ENCODE assay signal across 7 cellular contexts in the genomic region with DNA sequence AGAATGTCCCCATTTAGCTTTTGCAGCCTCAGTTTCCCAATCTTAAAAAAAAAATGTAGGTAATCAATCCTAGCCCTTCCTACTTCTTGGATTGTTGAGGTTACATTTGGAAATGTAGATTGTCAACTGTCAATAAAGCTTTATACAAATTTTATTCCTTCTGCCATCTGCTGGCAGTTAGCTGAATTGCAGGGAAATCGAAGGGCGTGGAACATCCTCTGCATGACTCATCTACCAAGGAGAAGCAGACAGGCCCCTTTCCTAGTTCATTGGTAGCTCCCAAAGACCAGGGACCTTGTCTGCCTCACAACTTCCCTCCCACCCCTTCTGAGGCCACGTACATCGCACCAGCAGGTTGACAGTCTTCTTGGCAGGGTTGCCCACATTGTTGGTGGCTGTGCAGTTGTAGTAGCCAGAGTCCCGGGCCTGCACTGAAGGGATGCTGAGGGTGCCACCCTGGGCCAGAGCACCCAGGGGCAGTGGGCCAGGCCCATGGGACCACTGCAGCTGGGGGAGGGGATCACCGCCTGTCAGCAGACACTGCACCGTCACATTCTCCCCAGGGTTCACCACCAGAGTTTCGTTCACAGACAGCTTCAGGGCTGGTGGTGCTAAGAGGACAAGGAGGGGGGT. TPM values are rescaled to one million over a fixed set of nuclear protein-coding genes. Genes with fewer than 3 reads are reported as not detected.
DNase-seq lines count a peak whose midpoint lies in the region; ATAC-seq and TF ChIP-seq lines count a peak whose summit lies in the region.

No MANE protein-coding gene starts in this region.

- DNase-seq in GM12864 (ENCODE audit: low read depth) (peak; percentile 27), MG63 (peak; percentile 34), germinal center (ENCODE audit: low spot score) (peak; percentile 73), T-helper 17 cell (no peak)
- DNase-seq in activated CD4-positive, alpha-beta memory T cell treated with anti-CD3 and anti-CD28 coated beads, Interleukin-2, amount 10 ng/mL, durations not matched to agents 7 days and 5 days = peak; percentile 64
- peak; percentile 34 to 63 for DNase-seq in stimulated activated CD4-positive, alpha-beta T cell treated with anti-CD3 and anti-CD28 coated beads, Interleukin-4, amount 100 ng/mL, for 4 hours

- TF ChIP-seq CTCF in GM12864 (IDR thresholded peaks at IDR 0.05; ENCODE audit: low read depth, low read length, missing control alignments) = peak; percentile 83

- H3K36me3 ChIP-seq in MG63 = no peaks in the 10 kb centered on the region; the same call in 1 of the 2 replicates

- no peak for ATAC-seq in GM21367 (IDR thresholded peaks at IDR 0.05; ENCODE audit: unreplicated experiment)
- no peak for ATAC-seq in T-helper 17 cell

- POLR2A ChIA-PET in activated CD4-positive, alpha-beta memory T cell treated with anti-CD3 and anti-CD28 coated beads, Interleukin-2, amount 10 ng/mL, durations not matched to agents 7 days and 5 days (lab: Charles Lee) = interaction anchor here (0.7 to 1.2 kb wide), 3 partner anchors 12 to 140 kb away, joined by 3 read pairs; no protein-coding TSS in a partner anchor

- peaks cover 7% of the 10 kb centered on the region for H3K9me3 Mint-ChIP-seq in activated CD4-positive, alpha-beta memory T cell treated with anti-CD3 and anti-CD28 coated beads, Interleukin-2, amount 10 ng/mL, durations not matched to agents 7 days and 5 days

- H3K27me3 Mint-ChIP-seq in activated CD4-positive, alpha-beta memory T cell treated with anti-CD3 and anti-CD28 coated beads, Interleukin-2, amount 10 ng/mL, durations not matched to agents 7 days and 5 days = no peaks in the 10 kb centered on the region
- peaks cover 4% of the 10 kb centered on the region for H3K27me3 Mint-ChIP-seq in T-helper 17 cell

- H3K9me3 ChIP-seq in MG63 (peaks cover 8% of the 10 kb centered on the region), T-helper 17 cell (ENCODE audit: control insufficient read depth, low read length, poor library complexity, severe bottlenecking) (no peaks in the 10 kb centered on the region)

- H3K36me3 Mint-ChIP-seq in activated CD4-positive, alpha-beta memory T cell treated with anti-CD3 and anti-CD28 coated beads, Interleukin-2, amount 10 ng/mL, durations not matched to agents 7 days and 5 days (ENCODE audit: low read depth) = peaks cover 39% of the 10 kb centered on the region
- peaks cover 2% of the 10 kb centered on the region for H3K36me3 Mint-ChIP-seq in T-helper 17 cell (ENCODE audit: low read depth)

- CTCF ChIA-PET in activated CD4-positive, alpha-beta memory T cell treated with anti-CD3 and anti-CD28 coated beads, Interleukin-2, amount 10 ng/mL, durations not matched to agents 7 days and 5 days (lab: Charles Lee) = interaction anchor here (0.5 to 2.4 kb wide), 23 partner anchors 9 to 636 kb away, joined by 3 to 12 read pairs (median 4); no protein-coding TSS in a partner anchor

- no peak overlapping the region for H3K4me3 Mint-ChIP-seq in activated CD4-positive, alpha-beta memory T cell treated with anti-CD3 and anti-CD28 coated beads, Interleukin-2, amount 10 ng/mL, durations not matched to agents 7 days and 5 days
- no peak overlapping the region for H3K4me3 Mint-ChIP-seq in T-helper 17 cell

- no peaks in the 10 kb centered on the region for H3K27me3 ChIP-seq in MG63

- peaks cover 15% of the 10 kb centered on the region for H3K4me1 Mint-ChIP-seq in activated CD4-positive, alpha-beta memory T cell treated with anti-CD3 and anti-CD28 coated beads, Interleukin-2, amount 10 ng/mL, durations not matched to agents 7 days and 5 days
- no peaks in the 10 kb centered on the region for H3K4me1 Mint-ChIP-seq in T-helper 17 cell

- H3K4me3 ChIP-seq in GM12864 (ENCODE audit: low read depth, low read length) (no peak overlapping the region), MG63 (no peak overlapping the region)

- H3K27ac Mint-ChIP-seq in activated CD4-positive, alpha-beta memory T cell treated with anti-CD3 and anti-CD28 coated beads, Interleukin-2, amount 10 ng/mL, durations not matched to agents 7 days and 5 days = no peak overlapping the region
- no peak overlapping the region for H3K27ac Mint-ChIP-seq in T-helper 17 cell

RNA-seq across cellular contexts. Expression of a gene that starts 43.6 kb away (rescaled TPM):
- 10.0 and 15.3 TPM in 2 replicates for total RNA-seq in MG63 (2014; rRNA removed; shearing (Covaris generic); ENCODE audit: low replicate concordance)
- total RNA-seq in activated CD4-positive, alpha-beta memory T cell treated with anti-CD3 and anti-CD28 coated beads, Interleukin-2, amount 10 ng/mL, durations not matched to agents 7 days and 5 days = 10 to 100 TPM; 35.1 to 38.0 TPM
- 1 to 10 TPM in 1 of 2 donors, under 1 TPM in 1; 0.21 to 2.8 TPM for total RNA-seq in T-helper 17 cell

Comparison
In these comparisons a context has a peak if more than half of its experiments do, and no peak if none do; other contexts are left out.
1. DNase-seq: peak in GM12864 (single experiment), MG63 (single experiment), activated CD4-positive, alpha-beta memory T cell treated with anti-CD3 and anti-CD28 coated beads, Interleukin-2, amount 10 ng/mL, durations not matched to agents 7 days and 5 days (single experiment), germinal center (single experiment) and stimulated activated CD4-positive, alpha-beta T cell treated with anti-CD3 and anti-CD28 coated beads, Interleukin-4, amount 100 ng/mL, for 4 hours (2 of 2); none in T-helper 17 cell (0 of 3).